ENCODE assay signal across 27 cellular contexts in genomic region chr3:151908399-151908798, GRCh38. TPM values are rescaled to one million over a fixed set of nuclear protein-coding genes. Genes with fewer than 3 reads are reported as not detected.
"Had no signal": no experiment of that assay in that cellular context is flagged by ENCODE, and none has a peak within 500 bp of the region (broad histone marks: within the 10 kb centered on the region; RNA-seq: fewer than 3 reads in every experiment).

No MANE protein-coding gene starts in this region.

- H2AFZ ChIP-seq: neural progenitor cell, parathyroid adenoma had no signal

- H3K27me3 ChIP-seq: neural progenitor cell, ovary, right lobe of liver, sigmoid colon, stomach, thyroid gland, tibial nerve, upper lobe of right lung, vagina had no signal

- H3K4me2 ChIP-seq: neural progenitor cell had no signal

- H3K27ac ChIP-seq: neural progenitor cell, ovary, parathyroid adenoma, psoas muscle, right lobe of liver, sigmoid colon, stomach, thyroid gland, tibial nerve, upper lobe of right lung, vagina had no signal

- H3K36me3 ChIP-seq: neural progenitor cell, ovary, right lobe of liver, sigmoid colon, stomach, thoracic aorta, thyroid gland, tibial nerve, upper lobe of right lung, vagina had no signal

- ATAC-seq: naive thymus-derived CD4-positive, alpha-beta T cell; natural killer cell; psoas muscle; right cardiac atrium; right lobe of liver; stimulated activated effector memory CD8-positive, alpha-beta T cell treated with anti-CD3 and anti-CD28 coated beads, Interleukin-12 subunit alpha, Interleukin-12 subunit beta, amount 100 ng/mL, for 72 hours; stimulated activated naive B cell treated with anti-CD40 and anti-IgM and Interleukin-4, amounts not matched to agents 10 μg/mL and 1 μg/mL and 100 μg/mL, for 72 hours; upper lobe of right lung had no signal

- H3K9ac ChIP-seq: neural progenitor cell, parathyroid adenoma had no signal

- H3K4me1 ChIP-seq: parathyroid adenoma, right lobe of liver, thyroid gland, upper lobe of right lung had no signal

- H3K79me2 ChIP-seq: parathyroid adenoma had no signal

- H3K9me3 ChIP-seq: ovary, psoas muscle, right lobe of liver, sigmoid colon, stomach, thoracic aorta, thyroid gland, tibial nerve, upper lobe of right lung, vagina had no signal

- FAIRE-seq: small intestine had no signal

- H3K4me3 ChIP-seq: neural progenitor cell, ovary, psoas muscle, right lobe of liver, sigmoid colon, stomach, thoracic aorta, thyroid gland, tibial nerve, upper lobe of right lung, vagina had no signal

- DNase-seq: naive thymus-derived CD4-positive, alpha-beta T cell; natural killer cell; occipital lobe; ovary; posterior cingulate gyrus; psoas muscle; right cardiac atrium; right lobe of liver; sigmoid colon; small intestine; stimulated activated CD4-positive, alpha-beta T cell treated with anti-CD3 and anti-CD28 coated beads, Interleukin-15, amount 100 ng/mL, for 24 hours; stimulated activated CD4-positive, alpha-beta T cell treated with anti-CD3 and anti-CD28 coated beads, Interleukin-2, amount 100 ng/mL, for 24 hours; stimulated activated CD4-positive, alpha-beta T cell treated with anti-CD3 and anti-CD28 coated beads, Interleukin-2, amount 100 ng/mL, for 48 hours; stimulated activated CD4-positive, alpha-beta T cell treated with anti-CD3 and anti-CD28 coated beads, Interleukin-4, amount 100 ng/mL, for 24 hours; stimulated activated naive B cell treated with anti-CD40 and anti-IgM and Interleukin-4, amounts not matched to agents 10 μg/mL and 1 μg/mL and 100 μg/mL, for 72 hours; stimulated activated naive CD4-positive, alpha-beta T cell treated with Interleukin-2 at 50 U/mL for 16 hours; stomach; thyroid gland; trophoblast cell; upper lobe of right lung had no signal

RNA-seq across cellular contexts. Expression of gene SUCNR1, which starts 35.0 kb away (rescaled TPM):
- polyA plus RNA-seq: naive thymus-derived CD4-positive, alpha-beta T cell; neural cell had no signal
